Comparison of ENCODE assay signal across 2 cellular contexts in the genomic region with DNA sequence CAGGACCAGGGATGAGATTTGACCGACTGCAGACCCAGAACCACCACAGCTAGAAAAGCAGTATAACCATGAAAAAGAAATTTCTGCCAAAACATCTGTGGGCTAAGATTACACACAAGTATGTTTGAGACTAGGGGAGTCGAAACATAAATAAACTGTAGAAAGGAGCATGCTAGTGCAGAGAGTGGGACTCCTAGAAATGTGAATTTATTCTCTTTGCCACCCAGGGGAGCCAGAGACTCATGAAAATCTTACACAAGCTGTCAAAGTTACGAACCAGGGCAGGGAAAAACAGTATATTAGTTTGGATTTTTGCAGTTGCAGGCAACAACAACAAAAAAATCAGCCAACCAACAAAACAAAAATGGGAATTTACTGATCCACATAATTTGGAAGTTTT.
TF ChIP-seq lines count a peak whose summit lies in the region.

No MANE protein-coding gene starts in this region.

TF ChIP-seq in HCT116, 20 proteins besides CTCF, POLR2A, EP300 and RAD21:
- TF ChIP-seq ELF1 (IDR thresholded peaks at IDR 0.05; ENCODE audit: borderline replicate concordance, low read depth): no peak
- no peak for TF ChIP-seq EZH2 (IDR thresholded peaks at IDR 0.05)
- no peak for TF ChIP-seq ZBTB33 (IDR thresholded peaks at IDR 0.05; ENCODE audit: extremely low read depth, insufficient replicate concordance, low read length)
- TF ChIP-seq JUND (IDR thresholded peaks at IDR 0.05): no peak
- TF ChIP-seq CBX3 (IDR thresholded peaks at IDR 0.05; ENCODE audit: low read depth): no peak
- TF ChIP-seq ZNF274 (IDR thresholded peaks at IDR 0.05; ENCODE audit: low read depth, low read length): no peak
- TF ChIP-seq TCF7L2 (IDR thresholded peaks at IDR 0.05; ENCODE audit: borderline replicate concordance, extremely low read depth, insufficient read depth, insufficient read length): no peak
- TF ChIP-seq, protein P1, sequence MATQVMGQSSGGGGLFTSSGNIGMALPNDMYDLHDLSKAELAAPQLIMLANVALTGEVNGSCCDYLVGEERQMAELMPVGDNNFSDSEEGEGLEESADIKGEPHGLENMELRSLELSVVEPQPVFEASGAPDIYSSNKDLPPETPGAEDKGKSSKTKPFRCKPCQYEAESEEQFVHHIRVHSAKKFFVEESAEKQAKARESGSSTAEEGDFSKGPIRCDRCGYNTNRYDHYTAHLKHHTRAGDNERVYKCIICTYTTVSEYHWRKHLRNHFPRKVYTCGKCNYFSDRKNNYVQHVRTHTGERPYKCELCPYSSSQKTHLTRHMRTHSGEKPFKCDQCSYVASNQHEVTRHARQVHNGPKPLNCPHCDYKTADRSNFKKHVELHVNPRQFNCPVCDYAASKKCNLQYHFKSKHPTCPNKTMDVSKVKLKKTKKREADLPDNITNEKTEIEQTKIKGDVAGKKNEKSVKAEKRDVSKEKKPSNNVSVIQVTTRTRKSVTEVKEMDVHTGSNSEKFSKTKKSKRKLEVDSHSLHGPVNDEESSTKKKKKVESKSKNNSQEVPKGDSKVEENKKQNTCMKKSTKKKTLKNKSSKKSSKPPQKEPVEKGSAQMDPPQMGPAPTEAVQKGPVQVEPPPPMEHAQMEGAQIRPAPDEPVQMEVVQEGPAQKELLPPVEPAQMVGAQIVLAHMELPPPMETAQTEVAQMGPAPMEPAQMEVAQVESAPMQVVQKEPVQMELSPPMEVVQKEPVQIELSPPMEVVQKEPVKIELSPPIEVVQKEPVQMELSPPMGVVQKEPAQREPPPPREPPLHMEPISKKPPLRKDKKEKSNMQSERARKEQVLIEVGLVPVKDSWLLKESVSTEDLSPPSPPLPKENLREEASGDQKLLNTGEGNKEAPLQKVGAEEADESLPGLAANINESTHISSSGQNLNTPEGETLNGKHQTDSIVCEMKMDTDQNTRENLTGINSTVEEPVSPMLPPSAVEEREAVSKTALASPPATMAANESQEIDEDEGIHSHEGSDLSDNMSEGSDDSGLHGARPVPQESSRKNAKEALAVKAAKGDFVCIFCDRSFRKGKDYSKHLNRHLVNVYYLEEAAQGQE (IDR thresholded peaks at IDR 0.05; ENCODE audit: low read depth): no peak
- no peak for TF ChIP-seq EZH2phosphoT487 (IDR thresholded peaks at IDR 0.05; ENCODE audit: borderline replicate concordance)
- TF ChIP-seq ZFX (IDR thresholded peaks at IDR 0.05): no peak
- TF ChIP-seq EGR1 (IDR thresholded peaks at IDR 0.05; ENCODE audit: low read depth): no peak
- no peak for TF ChIP-seq SP1 (IDR thresholded peaks at IDR 0.05; ENCODE audit: low read depth)
- TF ChIP-seq POLR2AphosphoS5 (IDR thresholded peaks at IDR 0.05; ENCODE audit: low read depth, low read length): no peak
- no peak for TF ChIP-seq FOSL1 (IDR thresholded peaks at IDR 0.05; ENCODE audit: low read depth)
- TF ChIP-seq SIN3A (IDR thresholded peaks at IDR 0.05; ENCODE audit: low read depth): no peak
- TF ChIP-seq YY1 (IDR thresholded peaks at IDR 0.05; ENCODE audit: extremely low read depth, insufficient replicate concordance, low read depth, low read length): no peak
- no peak for TF ChIP-seq MAX (IDR thresholded peaks at IDR 0.05)

TF ChIP-seq in GM12878, 131 proteins besides CTCF, POLR2A, EP300 and RAD21:
- TF ChIP-seq ZNF592 (IDR thresholded peaks at IDR 0.05) (no peak), POU2F2 (IDR thresholded peaks at IDR 0.05; ENCODE audit: borderline replicate concordance, low read depth, low read length) (no peak), IKZF1 (conservative IDR thresholded peaks at IDR 0.05) (no peak), SMAD1 (IDR thresholded peaks at IDR 0.05; ENCODE audit: low read depth, partially characterized antibody) (no peak), TAF1 (IDR thresholded peaks at IDR 0.05; ENCODE audit: borderline replicate concordance, low read depth, low read length) (no peak)
TF ChIP-seq in GM12878: peak in this region for 0.
